ENCODE assay signal across 2 cellular contexts in genomic region chr16:4245400-4245799, GRCh38.
TF ChIP-seq lines count a peak whose summit lies in the region.

No MANE protein-coding gene starts in this region.

TF ChIP-seq in IMR-90, 13 proteins besides CTCF, POLR2A, EP300 and RAD21:
- TF ChIP-seq BHLHE40 (IDR thresholded peaks at IDR 0.05; ENCODE audit: low read depth, low read length), result no peak
- TF ChIP-seq ELK1 (IDR thresholded peaks at IDR 0.05; ENCODE audit: borderline replicate concordance, low read depth, low read length), result no peak
- TF ChIP-seq CHD1 (IDR thresholded peaks at IDR 0.05; ENCODE audit: low read depth, low read length), result no peak
- no peak for TF ChIP-seq NFE2L2 (IDR thresholded peaks at IDR 0.05; ENCODE audit: low read depth, low read length)
- no peak for TF ChIP-seq USF2 (IDR thresholded peaks at IDR 0.05; ENCODE audit: low read depth, low read length)
- no peak for TF ChIP-seq CEBPB (IDR thresholded peaks at IDR 0.05; ENCODE audit: low read depth, low read length)
- no peak for TF ChIP-seq MXI1 (IDR thresholded peaks at IDR 0.05; ENCODE audit: borderline replicate concordance, low read depth, low read length)
- no peak for TF ChIP-seq RFX5 (IDR thresholded peaks at IDR 0.05; ENCODE audit: low read depth, low read length)
- TF ChIP-seq FOS (IDR thresholded peaks at IDR 0.05; ENCODE audit: low read depth, low read length), result no peak
- no peak for TF ChIP-seq MAFK (IDR thresholded peaks at IDR 0.05; ENCODE audit: low read depth, low read length)
- no peak for TF ChIP-seq MAZ (IDR thresholded peaks at IDR 0.05; ENCODE audit: borderline replicate concordance, low read depth, low read length)
- no peak for TF ChIP-seq RCOR1 (IDR thresholded peaks at IDR 0.05; ENCODE audit: insufficient replicate concordance, low read length)
- no peak for TF ChIP-seq SMC3 (IDR thresholded peaks at IDR 0.05; ENCODE audit: low read depth, low read length)
TF ChIP-seq in IMR-90: peak in this region for 0.

TF ChIP-seq in K562, 482 proteins besides CTCF, POLR2A, EP300 and RAD21 (continues in another document):
- no peak for TF ChIP-seq PTRF (tag; IDR thresholded peaks at IDR 0.05)
- TF ChIP-seq ELF1 (tag; IDR thresholded peaks at IDR 0.05), result no peak
- TF ChIP-seq ATF1 (CRISPR knock-in tag; IDR thresholded peaks at IDR 0.05), result no peak
- TF ChIP-seq ATF1 (tag; IDR thresholded peaks at IDR 0.05), result no peak
- no peak for TF ChIP-seq FOS (IDR thresholded peaks at IDR 0.05; ENCODE audit: extremely low read depth, insufficient read length)
- TF ChIP-seq ZNF316 (IDR thresholded peaks at IDR 0.05), result no peak
- TF ChIP-seq TSC22D4 (tag; IDR thresholded peaks at IDR 0.05), result no peak
- TF ChIP-seq L3MBTL2 (IDR thresholded peaks at IDR 0.05), result peak; percentile 38; the same call in 1 of the 2 replicates
- no peak for TF ChIP-seq MAFG (tag; conservative IDR thresholded peaks at IDR 0.05)
- peak; percentile 47 for TF ChIP-seq MGA (IDR thresholded peaks at IDR 0.05)
- no peak for TF ChIP-seq NCOA2 (IDR thresholded peaks at IDR 0.05; ENCODE audit: partially characterized antibody in 2 of 2)
- TF ChIP-seq FOXA3 (CRISPR knock-in tag; conservative IDR thresholded peaks at IDR 0.05 in 1 of 2, IDR thresholded peaks at IDR 0.05 in 1 of 2), result no peak
- no peak for TF ChIP-seq AFF1 (IDR thresholded peaks at IDR 0.05; ENCODE audit: low read depth in 1 of 2, partially characterized antibody in 2 of 2)
- TF ChIP-seq TCF3 (CRISPR knock-in tag; IDR thresholded peaks at IDR 0.05), result no peak
- no peak for TF ChIP-seq ATF4 (CRISPR knock-in tag; IDR thresholded peaks at IDR 0.05)
- TF ChIP-seq HDAC2 (IDR thresholded peaks at IDR 0.05), result no peak
- TF ChIP-seq FOSL1 (tag; conservative IDR thresholded peaks at IDR 0.05), result no peak
- no peak for TF ChIP-seq CEBPZ (IDR thresholded peaks at IDR 0.05; ENCODE audit: borderline replicate concordance, low read depth, low read length)
- peak; percentile 19; the same call in 1 of the 2 replicates for TF ChIP-seq ATF3 (IDR thresholded peaks at IDR 0.05)
- no peak for TF ChIP-seq ATF3 (CRISPR knock-in tag; conservative IDR thresholded peaks at IDR 0.05)
- no peak for TF ChIP-seq ZBTB2 (IDR thresholded peaks at IDR 0.05)
- TF ChIP-seq E2F3 (CRISPR knock-in tag; IDR thresholded peaks at IDR 0.05), result no peak
- peak; percentile 59; the same call in 1 of the 2 replicates for TF ChIP-seq CEBPG (CRISPR knock-in tag; IDR thresholded peaks at IDR 0.05)
- peak in 1 of 2 experiments; percentile 68; a peak in 2 of 4 replicates for TF ChIP-seq CEBPG (tag; conservative IDR thresholded peaks at IDR 0.05 in 1 of 2, IDR thresholded peaks at IDR 0.05 in 1 of 2)
- no peak for TF ChIP-seq CREB3L1 (IDR thresholded peaks at IDR 0.05; ENCODE audit: borderline replicate concordance, low read depth)
- no peak for TF ChIP-seq RBBP5 (IDR thresholded peaks at IDR 0.05; ENCODE audit: borderline replicate concordance, insufficient read depth, low read length, poor library complexity, severe bottlenecking)
- TF ChIP-seq PML (IDR thresholded peaks at IDR 0.05; ENCODE audit: low read length), result no peak
- no peak for TF ChIP-seq ILK (tag; IDR thresholded peaks at IDR 0.05; ENCODE audit: borderline replicate concordance, low read depth)
